Comparison of ENCODE assay signal across 17 cellular contexts in genomic region chr2:9749546-9750223, GRCh38.
DNase-seq lines count a peak whose midpoint lies in the region; ATAC-seq lines count a peak whose summit lies in the region.
"Had no signal": no experiment of that assay in that cellular context is flagged by ENCODE, and none has a peak within 500 bp of the region (broad histone marks: within the 10 kb centered on the region; RNA-seq: fewer than 3 reads in every experiment).

No MANE protein-coding gene starts in this region.

- POLR2A ChIA-PET in activated CD4-positive, alpha-beta memory T cell treated with anti-CD3 and anti-CD28 coated beads for 36 hours (lab: Charles Lee) = interaction anchor here (0.9 to 1.7 kb wide), 10 partner anchors 12 to 194 kb away, joined by 3 to 7 read pairs (median 5); partner anchors contain the start of gene ADAM17
- POLR2A ChIA-PET in activated CD4-positive, alpha-beta memory T cell treated with anti-CD3 and anti-CD28 coated beads, Interleukin-2, amount 10 ng/mL, durations not matched to agents 7 days and 5 days (lab: Charles Lee) = interaction anchor here (1.0 to 4.7 kb wide), 10 partner anchors 10 to 327 kb away, joined by 3 to 25 read pairs (median 4); partner anchors contain the start of genes ITGB1BP1 and YWHAQ

- DNase-seq in activated CD4-positive, alpha-beta memory T cell treated with anti-CD3 and anti-CD28 coated beads for 36 hours = no peak
- no peak for DNase-seq in activated CD4-positive, alpha-beta memory T cell treated with anti-CD3 and anti-CD28 coated beads, Interleukin-2, amount 10 ng/mL, durations not matched to agents 7 days and 5 days
- peak; percentile 58 for DNase-seq in LHCN-M2 (ENCODE audit: low read depth)
- DNase-seq in neuronal stem cell (ENCODE audit: low spot score) = no peak
- no peak for DNase-seq in right cardiac atrium
- DNase-seq: C1 segment of cervical spinal cord; Calu3; CD4-positive, alpha-beta T cell; DMS 273 treated with DMSO at 0.1 percent for 48 hours; DMS79; GOT3; H9 had no signal

- H3K4ac ChIP-seq in neuronal stem cell (ENCODE audit: low read length) = no peak overlapping the region

- no peaks in the 10 kb centered on the region for H3K27me3 Mint-ChIP-seq in activated CD4-positive, alpha-beta memory T cell treated with anti-CD3 and anti-CD28 coated beads for 36 hours
- H3K27me3 Mint-ChIP-seq in activated CD4-positive, alpha-beta memory T cell treated with anti-CD3 and anti-CD28 coated beads, Interleukin-2, amount 10 ng/mL, durations not matched to agents 7 days and 5 days = no peaks in the 10 kb centered on the region
- H3K27me3 Mint-ChIP-seq in activated T-helper 17 cell treated with anti-CD3 and anti-CD28 coated beads, Interleukin-2, amount 50 U/mL, for 72 hours = no peaks in the 10 kb centered on the region

- H3K4me1 Mint-ChIP-seq in activated CD4-positive, alpha-beta memory T cell treated with anti-CD3 and anti-CD28 coated beads for 36 hours (ENCODE audit: low read depth) = peaks cover 68% of the 10 kb centered on the region
- peaks cover 64% of the 10 kb centered on the region for H3K4me1 Mint-ChIP-seq in activated CD4-positive, alpha-beta memory T cell treated with anti-CD3 and anti-CD28 coated beads, Interleukin-2, amount 10 ng/mL, durations not matched to agents 7 days and 5 days
- H3K4me1 Mint-ChIP-seq in activated T-helper 17 cell treated with anti-CD3 and anti-CD28 coated beads, Interleukin-2, amount 50 U/mL, for 72 hours = peaks cover 46% of the 10 kb centered on the region

- ATAC-seq in activated T-helper 17 cell treated with anti-CD3 and anti-CD28 coated beads, Interleukin-2, amount 50 U/mL, for 72 hours (replicated peaks) = no peak
- ATAC-seq in right cardiac atrium (no peak), GM21528 (IDR thresholded peaks at IDR 0.05; ENCODE audit: low FRiP score, unreplicated experiment) (no peak), GM21619 (IDR thresholded peaks at IDR 0.05; ENCODE audit: unreplicated experiment) (no peak)
- ATAC-seq: GM12878 had no signal

- H2BK15ac ChIP-seq in neuronal stem cell (ENCODE audit: low read length) = no peak overlapping the region

- H2AFZ ChIP-seq in neuronal stem cell (ENCODE audit: low read length) = no peak overlapping the region

- H3K27ac ChIP-seq in neuronal stem cell (replicated peaks; ENCODE audit: low read length) = no peak overlapping the region
- no peak overlapping the region for H3K27ac ChIP-seq in right cardiac atrium (ENCODE audit: low read length)

- no peaks in the 10 kb centered on the region for H3K9me3 ChIP-seq in neuronal stem cell (replicated peaks in 1 of 2; ENCODE audit: control insufficient read depth in 2 of 2, insufficient read depth in 1 of 2, low read depth in 1 of 2, low read length in 2 of 2)
- H3K9me3 ChIP-seq in right cardiac atrium (ENCODE audit: control insufficient read depth, low read length) = no peaks in the 10 kb centered on the region

- H3K23ac ChIP-seq in neuronal stem cell (ENCODE audit: low read depth, low read length, poor library complexity) = no peak overlapping the region

- WGBS in neuronal stem cell (ENCODE audit: extremely low coverage in 2 of 2, insufficient read length in 2 of 2, insufficient replicate concordance in 1 of 2), 2 donors = no CpG with 5 or more reads among the region's 9 CpGs
- WGBS in right cardiac atrium = 86% methylated on average over 9 of the region's 9 CpGs

- peak overlapping the region; percentile 63 for H3K27ac Mint-ChIP-seq in activated CD4-positive, alpha-beta memory T cell treated with anti-CD3 and anti-CD28 coated beads for 36 hours
- no peak overlapping the region for H3K27ac Mint-ChIP-seq in activated CD4-positive, alpha-beta memory T cell treated with anti-CD3 and anti-CD28 coated beads, Interleukin-2, amount 10 ng/mL, durations not matched to agents 7 days and 5 days
- H3K27ac Mint-ChIP-seq in activated T-helper 17 cell treated with anti-CD3 and anti-CD28 coated beads, Interleukin-2, amount 50 U/mL, for 72 hours = peak overlapping the region; percentile 86
- H3K27ac Mint-ChIP-seq: B cell; CD4-positive, alpha-beta T cell; H9 had no signal

- H3K36me3 Mint-ChIP-seq in activated CD4-positive, alpha-beta memory T cell treated with anti-CD3 and anti-CD28 coated beads for 36 hours = no peaks in the 10 kb centered on the region
- H3K36me3 Mint-ChIP-seq in activated CD4-positive, alpha-beta memory T cell treated with anti-CD3 and anti-CD28 coated beads, Interleukin-2, amount 10 ng/mL, durations not matched to agents 7 days and 5 days (ENCODE audit: low read depth) = peaks cover 9% of the 10 kb centered on the region
- H3K36me3 Mint-ChIP-seq in activated T-helper 17 cell treated with anti-CD3 and anti-CD28 coated beads, Interleukin-2, amount 50 U/mL, for 72 hours (ENCODE audit: low read depth) = peaks cover 5% of the 10 kb centered on the region

- no peak overlapping the region for H2BK5ac ChIP-seq in neuronal stem cell (ENCODE audit: low read length)

- no peaks in the 10 kb centered on the region for H3K9me3 Mint-ChIP-seq in activated CD4-positive, alpha-beta memory T cell treated with anti-CD3 and anti-CD28 coated beads for 36 hours
- H3K9me3 Mint-ChIP-seq in activated CD4-positive, alpha-beta memory T cell treated with anti-CD3 and anti-CD28 coated beads, Interleukin-2, amount 10 ng/mL, durations not matched to agents 7 days and 5 days = no peaks in the 10 kb centered on the region
- no peaks in the 10 kb centered on the region for H3K9me3 Mint-ChIP-seq in activated T-helper 17 cell treated with anti-CD3 and anti-CD28 coated beads, Interleukin-2, amount 50 U/mL, for 72 hours
- H3K9me3 Mint-ChIP-seq: CD4-positive, alpha-beta T cell; H9 had no signal

- no peak overlapping the region for H3K4me3 ChIP-seq in neuronal stem cell (ENCODE audit: low read length in 2 of 2)
- no peak overlapping the region for H3K4me3 ChIP-seq in right cardiac atrium (ENCODE audit: low read length)
- H3K4me3 ChIP-seq: GM12878 had no signal

- H2AK5ac ChIP-seq in neuronal stem cell (ENCODE audit: low read depth, low read length) = peak overlapping the region; percentile 19

- CTCF ChIA-PET in activated CD4-positive, alpha-beta memory T cell treated with anti-CD3 and anti-CD28 coated beads for 36 hours (lab: Charles Lee) = interaction anchor here (0.9 to 3.6 kb wide), 4 partner anchors 20 to 132 kb away, joined by 4 to 17 read pairs (median 6); no protein-coding TSS in a partner anchor
- CTCF ChIA-PET in activated CD4-positive, alpha-beta memory T cell treated with anti-CD3 and anti-CD28 coated beads, Interleukin-2, amount 10 ng/mL, durations not matched to agents 7 days and 5 days (lab: Charles Lee) = interaction anchor here (0.6 to 1.5 kb wide), 4 partner anchors 21 to 580 kb away, joined by 3 to 6 read pairs (median 4); no protein-coding TSS in a partner anchor

- H3K18ac ChIP-seq in neuronal stem cell (ENCODE audit: low read length) = no peak overlapping the region

- H3K4me3 Mint-ChIP-seq in activated CD4-positive, alpha-beta memory T cell treated with anti-CD3 and anti-CD28 coated beads for 36 hours = no peak overlapping the region
- no peak overlapping the region for H3K4me3 Mint-ChIP-seq in activated CD4-positive, alpha-beta memory T cell treated with anti-CD3 and anti-CD28 coated beads, Interleukin-2, amount 10 ng/mL, durations not matched to agents 7 days and 5 days
- peak overlapping the region; percentile 83 for H3K4me3 Mint-ChIP-seq in activated T-helper 17 cell treated with anti-CD3 and anti-CD28 coated beads, Interleukin-2, amount 50 U/mL, for 72 hours
- H3K4me3 Mint-ChIP-seq: B cell; CD4-positive, alpha-beta T cell; H9 had no signal

- H3K4me2 ChIP-seq in neuronal stem cell (ENCODE audit: insufficient read depth, low read length, poor library complexity, severe bottlenecking) = no peak overlapping the region

- no peak overlapping the region for H3K14ac ChIP-seq in neuronal stem cell (ENCODE audit: low read length)

- intact Hi-C loops in activated CD4-positive, alpha-beta memory T cell treated with anti-CD3 and anti-CD28 coated beads for 36 hours (cut with micrococcal nuclease) = loop anchor here (10.0 kb wide), 1 partner anchor 325 kb away; the partner anchor contains the start of genes CPSF3 and ITGB1BP1
- intact Hi-C loops in right cardiac atrium (cut with DNase I) = no loop called here

- no peaks in the 10 kb centered on the region for H3K36me3 ChIP-seq in neuronal stem cell (replicated peaks in 1 of 2; ENCODE audit: control insufficient read depth in 2 of 2, insufficient read depth in 2 of 2, low read length in 2 of 2)

- H3K27me3 ChIP-seq in neuronal stem cell (ENCODE audit: control insufficient read depth in 3 of 3, insufficient read depth in 3 of 3, low read depth in 1 of 3, low read length in 3 of 3) (peaks cover 0 to 41% (median 0%) of the 10 kb centered on the region in 3 experiments), right cardiac atrium (ENCODE audit: control insufficient read depth, insufficient read depth) (no peaks in the 10 kb centered on the region)

- H4K91ac ChIP-seq in neuronal stem cell (ENCODE audit: low read depth, low read length, poor library complexity) = no peak overlapping the region

- peaks cover 12 to 21% of the 10 kb centered on the region in 2 donors for H3K4me1 ChIP-seq in neuronal stem cell (ENCODE audit: control insufficient read depth in 2 of 2, insufficient read depth in 1 of 2, low read depth in 1 of 2, low read length in 2 of 2)
- no peaks in the 10 kb centered on the region for H3K4me1 ChIP-seq in right cardiac atrium (ENCODE audit: control insufficient read depth, insufficient read depth, low read length)

- no peaks in the 10 kb centered on the region for H3K79me1 ChIP-seq in neuronal stem cell (ENCODE audit: low read depth, low read length)

- H2BK12ac ChIP-seq in neuronal stem cell (ENCODE audit: low read length) = no peak overlapping the region

- H3K9ac ChIP-seq in neuronal stem cell (ENCODE audit: low read depth, low read length, poor library complexity) = no peak overlapping the region

- H4K8ac ChIP-seq in neuronal stem cell (ENCODE audit: low read depth, low read length) = no peak overlapping the region

- no peak overlapping the region for H2BK120ac ChIP-seq in neuronal stem cell (ENCODE audit: low read depth, low read length)
